15 cellular contexts compared by ENCODE assay signal in genomic region chr22:24697671-24698082, GRCh38.
DNase-seq lines count a peak whose midpoint lies in the region; ATAC-seq, FAIRE-seq and TF ChIP-seq lines count a peak whose summit lies in the region.
"Had no signal": no experiment of that assay in that cellular context is flagged by ENCODE, and none has a peak within 500 bp of the region (broad histone marks: within the 10 kb centered on the region; RNA-seq: fewer than 3 reads in every experiment).

No MANE protein-coding gene starts in this region.

- no peaks in the 10 kb centered on the region for H3K9me3 ChIP-seq in pancreas

- WGBS in pancreas, 2 donors, result 42 to 49% methylated on average over 5 of the region's 5 CpGs

- intact Hi-C loops in pancreas (cut with DNase I), result no loop called here

- DNase-seq in H4 (ENCODE audit: low spot score) (peak; percentile 23), NCI-H524 (lab: John Stamatoyannopoulos, UW) (peak; percentile 71 to 87), foreskin keratinocyte (peak in 1 of 2 donors; percentile 51), pancreas (peak in 3 of 6 donors; percentile 44 to 68 (median 57)), mesenteric fat pad (ENCODE audit: low spot score) (no peak), NCI-H446 treated with DMSO at 0.1 percent for 48 hours (lab: John Stamatoyannopoulos, UW) (no peak), brain microvascular endothelial cell (no peak), NOMO-1 treated with DMSO at 0.1 percent for 48 hours (lab: John Stamatoyannopoulos, UW; ENCODE audit: unreplicated experiment) (no peak)
- DNase-seq: activated CD4-positive, CD25-positive, alpha-beta regulatory T cell treated with anti-CD3 and anti-CD28 coated beads, Interleukin-2, amount 50 U/mL, for 72 hours; activated naive CD4-positive, alpha-beta T cell treated with Interleukin-2 at 50 U/mL for 16 hours; GM23248; NCI-H1048; stimulated activated naive CD4-positive, alpha-beta T cell had no signal

- no peaks in the 10 kb centered on the region for H3K27me3 ChIP-seq in foreskin keratinocyte
- H3K27me3 ChIP-seq in pancreas, result no peaks in the 10 kb centered on the region
- H3K27me3 ChIP-seq in brain microvascular endothelial cell (replicated peaks), result no peaks in the 10 kb centered on the region

- ATAC-seq in foreskin keratinocyte, result peak; percentile 42
- ATAC-seq in pancreas, result peak; percentile 71 to 86 (median 82)

- no peak for FAIRE-seq in pancreas (lab: Jason Lieb, UNC)
- FAIRE-seq: D721Med had no signal

- H3K27ac ChIP-seq in foreskin keratinocyte, result no peak overlapping the region
- H3K27ac ChIP-seq in pancreas, result peak overlapping the region in 1 of 4 donors; percentile 14
- H3K27ac ChIP-seq in brain microvascular endothelial cell, result no peak overlapping the region
- H3K27ac ChIP-seq: coronary artery, GM23248 had no signal

- in situ Hi-C loops in brain microvascular endothelial cell (cut with HindIII; ENCODE audit: low pct_ligation_motif_present, low sequenced_read_pairs), result no loop called here

- H3K4me1 ChIP-seq in foreskin keratinocyte, result peaks cover 4% of the 10 kb centered on the region
- peaks cover 0 to 10% (median 0%) of the 10 kb centered on the region in 3 donors for H3K4me1 ChIP-seq in pancreas

- H3K36me3 ChIP-seq in pancreas (no peaks in the 10 kb centered on the region), brain microvascular endothelial cell (replicated peaks) (no peaks in the 10 kb centered on the region)

- H3K4me3 ChIP-seq in pancreas (no peak overlapping the region), brain microvascular endothelial cell (ENCODE audit: low read depth, low read length) (no peak overlapping the region)
- H3K4me3 ChIP-seq: coronary artery, GM23248 had no signal

- TF ChIP-seq CTCF in foreskin keratinocyte (conservative IDR thresholded peaks at IDR 0.05) (no peak), pancreas (IDR thresholded peaks at IDR 0.05) (no peak), brain microvascular endothelial cell (IDR thresholded peaks at IDR 0.05; ENCODE audit: low read depth, low read length, missing control alignments) (no peak)

Comparison
In these comparisons a context has a peak if more than half of its experiments do, and no peak if none do; other contexts are left out.
1. DNase-seq: peak in H4 (single experiment) and NCI-H524 (2 of 2); none in mesenteric fat pad (single experiment), NCI-H446 treated with DMSO at 0.1 percent for 48 hours (single experiment), brain microvascular endothelial cell (single experiment) and NOMO-1 treated with DMSO at 0.1 percent for 48 hours (single experiment).